ENCODE assay signal across 8 cellular contexts in the genomic region with DNA sequence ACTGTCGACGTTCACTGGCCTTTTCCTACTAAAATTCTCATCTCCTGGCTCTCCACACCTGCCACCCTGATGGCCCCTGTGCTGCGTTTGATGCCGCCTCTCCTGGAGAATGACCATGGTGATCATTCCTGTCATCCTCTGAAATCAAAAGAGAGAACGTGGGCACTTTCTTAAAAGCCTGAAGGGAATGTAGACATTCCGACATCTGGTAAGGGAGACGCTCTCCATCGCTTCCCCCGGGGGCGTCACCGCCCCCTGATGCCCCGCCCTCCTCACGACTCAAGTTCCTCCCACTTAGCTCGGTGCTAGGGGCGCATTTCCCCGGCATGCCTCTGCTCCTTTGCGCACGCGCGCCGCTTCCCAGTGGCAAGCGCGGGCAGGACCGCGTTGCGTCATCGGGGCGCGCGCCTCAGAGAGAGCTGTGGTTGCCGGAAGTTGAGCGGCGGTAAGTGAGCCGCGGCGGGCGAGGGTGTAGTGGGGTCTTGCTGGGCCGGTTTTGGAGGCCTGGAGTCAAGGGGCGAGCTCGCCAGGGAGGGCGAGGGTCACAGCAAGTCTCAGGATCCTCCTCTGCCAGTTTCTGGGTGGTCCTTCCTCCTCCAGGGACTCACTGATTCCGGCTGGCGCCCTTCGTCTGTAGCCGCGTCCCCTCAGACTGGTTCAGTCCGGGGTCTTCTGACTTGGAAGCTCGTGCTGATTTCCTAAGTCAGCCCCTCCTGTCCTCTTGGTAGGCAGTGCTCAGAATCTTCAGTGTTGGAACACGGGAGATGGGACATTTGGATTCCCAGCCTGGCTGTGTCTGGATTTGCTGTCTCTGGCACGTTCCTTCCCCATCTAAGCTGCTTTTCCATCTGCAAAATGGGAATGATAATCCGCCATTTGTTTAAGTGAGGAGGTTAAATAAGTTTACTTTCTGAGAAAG. TPM values are rescaled to one million over a fixed set of nuclear protein-coding genes. Genes with fewer than 3 reads are reported as not detected.
DNase-seq lines count a peak whose midpoint lies in the region; ATAC-seq and TF ChIP-seq lines count a peak whose summit lies in the region.

ATG7 (plus strand) TSS at position 412 of the 919 bp plus-strand sequence. CDS start 26,299 bp downstream, outside the sequence.

- ATAC-seq in HG03439 (IDR thresholded peaks at IDR 0.05; ENCODE audit: unreplicated experiment), result peak; percentile 99

- peak within 1 kb of the TSS; percentile 95 for H3K27ac Mint-ChIP-seq in chondrocyte (ENCODE audit: unreplicated experiment)

- DNase-seq in Ammon's horn (ENCODE audit: low spot score) (peak; percentile 98), NCI-H510A treated with DMSO at 0.1 percent for 48 hours (lab: John Stamatoyannopoulos, UW) (peak; percentile 82), chondrocyte (ENCODE audit: low spot score) (peak; percentile 99), kidney epithelial cell (ENCODE audit: low read depth) (peak; percentile 77)
- peak; percentile 95 to 97 for DNase-seq in activated CD4-positive, alpha-beta T cell treated with anti-CD3 and anti-CD28 coated beads for 24 hours (ENCODE audit: low read depth in 2 of 2)
- peak; percentile 92 to 95 for DNase-seq in stimulated activated CD4-positive, alpha-beta T cell treated with anti-CD3 and anti-CD28 coated beads, Interleukin-15, amount 100 ng/mL, for 48 hours (ENCODE audit: low read depth in 2 of 2)

- peaks cover 3% of the 10 kb centered on the region for H3K36me3 ChIP-seq in kidney epithelial cell (ENCODE audit: control insufficient read depth, insufficient read depth, low read length)

- no peaks in the 10 kb centered on the region for H3K9me3 Mint-ChIP-seq in chondrocyte (ENCODE audit: low read depth)

- peak within 1 kb of the TSS; percentile 93 for H3K4me3 ChIP-seq in kidney epithelial cell (ENCODE audit: low read depth, low read length)

- no peaks in the 10 kb centered on the region for H3K27me3 ChIP-seq in kidney epithelial cell (ENCODE audit: control insufficient read depth, insufficient read depth, low read length)

- H3K36me3 Mint-ChIP-seq in chondrocyte (ENCODE audit: low read depth), result peaks cover 7% of the 10 kb centered on the region

- no peaks in the 10 kb centered on the region for H3K27me3 Mint-ChIP-seq in chondrocyte (ENCODE audit: low read depth)

- H3K4me1 Mint-ChIP-seq in chondrocyte (ENCODE audit: low read depth), result peaks cover 30% of the 10 kb centered on the region

- peak within 1 kb of the TSS; percentile 95 for H3K4me3 Mint-ChIP-seq in chondrocyte (ENCODE audit: unreplicated experiment)

- TF ChIP-seq CTCF in chondrocyte (IDR thresholded peaks at IDR 0.05) (peak; percentile 20), kidney epithelial cell (IDR thresholded peaks at IDR 0.05; ENCODE audit: insufficient read depth, low read length, poor library complexity, severe bottlenecking) (no peak)

- peak; percentile 92 for TF ChIP-seq POLR2A in GM19193 (IDR thresholded peaks at IDR 0.05; ENCODE audit: extremely low read depth, insufficient read depth, insufficient read length)

RNA-seq across cellular contexts. Expression of gene ATG7, which starts in this region (rescaled TPM):
- total RNA-seq in chondrocyte (27.4 to 34.3 TPM (median 29.0 TPM) in 3 replicates), kidney epithelial cell (31.3 and 46.6 TPM in 2 replicates)

Comparison
In these comparisons a context has a peak if more than half of its experiments do, and no peak if none do; other contexts are left out.
1. Peak in every context shown above with its lines: DNase-seq, ATAC-seq and H3K4me3 ChIP-seq.